17 cellular contexts compared by ENCODE assay signal in genomic region chr1:212727386-212728181, GRCh38. TPM values are rescaled to one million over a fixed set of nuclear protein-coding genes. Genes with fewer than 3 reads are reported as not detected.
DNase-seq lines count a peak whose midpoint lies in the region; ATAC-seq and TF ChIP-seq lines count a peak whose summit lies in the region.
"Had no signal": no experiment of that assay in that cellular context is flagged by ENCODE, and none has a peak within 500 bp of the region (broad histone marks: within the 10 kb centered on the region; RNA-seq: fewer than 3 reads in every experiment).

No MANE protein-coding gene starts in this region.

- no peak overlapping the region for H2AFZ ChIP-seq in ACC112 (ENCODE audit: low read length, unreplicated experiment)

- H3K36me3 ChIP-seq in ACC112 (ENCODE audit: insufficient read depth, low read length), result no peaks in the 10 kb centered on the region
- no peaks in the 10 kb centered on the region for H3K36me3 ChIP-seq in Caco-2 (ENCODE audit: control insufficient read depth, insufficient read depth, low read length)
- H3K36me3 ChIP-seq: cardiac muscle cell had no signal

- DNase-seq in GM04503 (ENCODE audit: low read depth) (peak; percentile 37), iris pigment epithelial cell (ENCODE audit: low read depth) (peak; percentile 77), anterior cingulate cortex (lab: John Stamatoyannopoulos, UW) (no peak), DMS79 (lab: John Stamatoyannopoulos, UW) (no peak), Caco-2 (no peak)
- DNase-seq: HFFc6; left colon; NCI-H1105 treated with DMSO at 0.1 percent for 48 hours; NCI-H526; nucleus accumbens; stimulated activated CD4-positive, alpha-beta T cell treated with anti-CD3 and anti-CD28 coated beads, Interleukin-2, amount 100 ng/mL, for 24 hours had no signal

- TF ChIP-seq CTCF in Caco-2 (IDR thresholded peaks at IDR 0.05; ENCODE audit: insufficient read depth in 1 of 2, low read depth in 1 of 2, low read length in 1 of 2, severe bottlenecking in 1 of 2, unreplicated experiment in 1 of 2), result no peak

- H3K9me3 Mint-ChIP-seq in activated T-helper 17 cell treated with anti-CD3 and anti-CD28 coated beads, Interleukin-2, amount 50 U/mL, for 72 hours, result no peaks in the 10 kb centered on the region
- H3K9me3 Mint-ChIP-seq in Caco-2 (ENCODE audit: unreplicated experiment), result peaks cover 7% of the 10 kb centered on the region
- H3K9me3 Mint-ChIP-seq: HFFc6 had no signal

- H3K4me3 ChIP-seq in ACC112 (ENCODE audit: low read depth, low read length) (no peak overlapping the region), Caco-2 (ENCODE audit: low read depth, low read length) (no peak overlapping the region)
- H3K4me3 ChIP-seq: cardiac muscle cell, esophagus muscularis mucosa had no signal

- H3K4me1 ChIP-seq in ACC112 (ENCODE audit: control insufficient read depth, insufficient read depth, low read length, unreplicated experiment) (no peaks in the 10 kb centered on the region), Caco-2 (peaks cover 9% of the 10 kb centered on the region)
- H3K4me1 ChIP-seq: esophagus muscularis mucosa had no signal

- H3K27ac Mint-ChIP-seq in activated T-helper 17 cell treated with anti-CD3 and anti-CD28 coated beads, Interleukin-2, amount 50 U/mL, for 72 hours, result peak overlapping the region; percentile 88
- no peak overlapping the region for H3K27ac Mint-ChIP-seq in Caco-2 (ENCODE audit: unreplicated experiment)
- H3K27ac Mint-ChIP-seq: HFFc6 had no signal

- ATAC-seq in activated T-helper 17 cell treated with anti-CD3 and anti-CD28 coated beads, Interleukin-2, amount 50 U/mL, for 72 hours (replicated peaks), result peak; percentile 78
- no peak for ATAC-seq in HG03097 (IDR thresholded peaks at IDR 0.05; ENCODE audit: low FRiP score, unreplicated experiment)

- peak overlapping the region; percentile 66 for H3K4me3 Mint-ChIP-seq in activated T-helper 17 cell treated with anti-CD3 and anti-CD28 coated beads, Interleukin-2, amount 50 U/mL, for 72 hours
- H3K4me3 Mint-ChIP-seq in Caco-2 (ENCODE audit: unreplicated experiment), result no peak overlapping the region
- H3K4me3 Mint-ChIP-seq: CD14-positive monocyte, HFFc6 had no signal

- no peaks in the 10 kb centered on the region for H3K27me3 Mint-ChIP-seq in activated T-helper 17 cell treated with anti-CD3 and anti-CD28 coated beads, Interleukin-2, amount 50 U/mL, for 72 hours
- no peaks in the 10 kb centered on the region for H3K27me3 Mint-ChIP-seq in Caco-2 (ENCODE audit: insufficient read depth, unreplicated experiment)

- H3K36me3 Mint-ChIP-seq in activated T-helper 17 cell treated with anti-CD3 and anti-CD28 coated beads, Interleukin-2, amount 50 U/mL, for 72 hours (ENCODE audit: low read depth), result peaks cover 3% of the 10 kb centered on the region
- peaks cover 21% of the 10 kb centered on the region for H3K36me3 Mint-ChIP-seq in Caco-2 (ENCODE audit: insufficient read depth, unreplicated experiment)

- no TSS peak for BruUV-seq in Caco-2 (replicated peaks; lab: Mats Ljungman, UMichigan)

- no peaks in the 10 kb centered on the region for H3K79me2 ChIP-seq in ACC112 (ENCODE audit: control insufficient read depth, insufficient read depth, low read length, unreplicated experiment)

- intact Hi-C loops in Caco-2 (cut with micrococcal nuclease; ENCODE audit: unreplicated experiment), result no loop called here

- POLR2A ChIA-PET in Caco-2 (lab: Charles Lee), result no interaction called here

- CTCF ChIA-PET in Caco-2 (lab: Charles Lee), result no interaction called here

- no peaks in the 10 kb centered on the region for H3K9me3 ChIP-seq in Caco-2
- H3K9me3 ChIP-seq: esophagus muscularis mucosa had no signal

- H3K27me3 ChIP-seq in ACC112 (ENCODE audit: insufficient read depth, low read length), result no peaks in the 10 kb centered on the region
- H3K27me3 ChIP-seq in Caco-2 (replicated peaks; ENCODE audit: control insufficient read depth, insufficient read depth, low read length), result no peaks in the 10 kb centered on the region
- H3K27me3 ChIP-seq: cardiac muscle cell, esophagus muscularis mucosa had no signal

- H3K27ac ChIP-seq in ACC112 (ENCODE audit: low read depth, low read length), result peak overlapping the region; percentile 66
- H3K27ac ChIP-seq: cardiac muscle cell, esophagus muscularis mucosa had no signal

- peaks cover 30% of the 10 kb centered on the region for H3K4me1 Mint-ChIP-seq in activated T-helper 17 cell treated with anti-CD3 and anti-CD28 coated beads, Interleukin-2, amount 50 U/mL, for 72 hours
- H3K4me1 Mint-ChIP-seq in Caco-2 (ENCODE audit: low read depth, unreplicated experiment), result peaks cover 22% of the 10 kb centered on the region

RNA-seq across cellular contexts. Expression of gene BATF3, which starts 27.9 kb away (rescaled TPM):
- total RNA-seq in activated T-helper 17 cell treated with anti-CD3 and anti-CD28 coated beads, Interleukin-2, amount 50 U/mL, for 72 hours, result 100 to 1,000 TPM in 1 of 2 donors, 10 to 100 TPM in 1; 97.3 to 129 TPM
- total RNA-seq in Caco-2 (2022), result 0.23 and 0.42 TPM in 2 replicates

Comparison
In these comparisons a context has a peak if more than half of its experiments do, and no peak if none do; other contexts are left out.
1. DNase-seq: peak in GM04503 (single experiment) and iris pigment epithelial cell (single experiment); none in anterior cingulate cortex (0 of 58), DMS79 (single experiment) and Caco-2 (0 of 2).
2. RNA of gene BATF3, which starts 27.9 kb away (total RNA-seq): 97.3 to 129 TPM in activated T-helper 17 cell treated with anti-CD3 and anti-CD28 coated beads, Interleukin-2, amount 50 U/mL, for 72 hours; 0.23 to 0.42 TPM in Caco-2; every median in the first group is over 10 times any median in the second.